Comparison of ENCODE assay signal across 13 cellular contexts in genomic region chr18:49020621-49021021, GRCh38.
DNase-seq lines count a peak whose midpoint lies in the region; ATAC-seq and TF ChIP-seq lines count a peak whose summit lies in the region.
"Had no signal": no experiment of that assay in that cellular context is flagged by ENCODE, and none has a peak within 500 bp of the region (broad histone marks: within the 10 kb centered on the region; RNA-seq: fewer than 3 reads in every experiment).

No MANE protein-coding gene starts in this region.

- H3K36me3 ChIP-seq in NT2/D1 (ENCODE audit: insufficient read depth, insufficient read length, low read length): no peaks in the 10 kb centered on the region

- peak overlapping the region; percentile 72 for H3K9ac ChIP-seq in NT2/D1 (ENCODE audit: insufficient read length, low read depth)

- ATAC-seq in HG03039 (IDR thresholded peaks at IDR 0.05; ENCODE audit: unreplicated experiment): no peak
- no peak for ATAC-seq in GM19467 (IDR thresholded peaks at IDR 0.05; ENCODE audit: unreplicated experiment)

- peaks cover 9% of the 10 kb centered on the region; the same call in 1 of the 2 replicates for H3K9me3 ChIP-seq in NT2/D1 (ENCODE audit: insufficient read depth, low read length)

- peak; percentile 34 for DNase-seq in EL
- no peak for DNase-seq in NT2/D1 (ENCODE audit: low read depth, low spot score)
- DNase-seq in epithelial cell of esophagus (ENCODE audit: low read depth): peak; percentile 58
- no peak for DNase-seq in activated CD4-positive, alpha-beta T cell treated with anti-CD3 and anti-CD28 coated beads for 1 hour
- DNase-seq: activated CD4-positive, alpha-beta T cell treated with anti-CD3 and anti-CD28 coated beads, Interleukin-2, amount 50 U/mL, for 1 hour; activated naive CD4-positive, alpha-beta T cell treated with anti-CD3 and anti-CD28 coated beads for 36 hours; central memory CD4-positive, alpha-beta T cell; COR-L47; NCI-H2107; SW 1271 had no signal

- H3K27ac ChIP-seq in skin epidermis: peak overlapping the region in 11 of 21 experiments; percentile 18 to 73 (median 57)

- H3K4me1 ChIP-seq in NT2/D1 (ENCODE audit: insufficient read depth, insufficient read length): peaks cover 41% of the 10 kb centered on the region

- H3K27me3 ChIP-seq in NT2/D1 (ENCODE audit: insufficient read depth, insufficient read length): no peaks in the 10 kb centered on the region

- no peak overlapping the region for H3K4me3 ChIP-seq in NT2/D1 (ENCODE audit: insufficient read length, low read depth)
- H3K4me3 ChIP-seq in epithelial cell of esophagus (ENCODE audit: low read length): no peak overlapping the region
- peak overlapping the region in 6 of 7 experiments; percentile 10 to 42 (median 14) for H3K4me3 ChIP-seq in skin epidermis

- TF ChIP-seq CTCF in epithelial cell of esophagus (IDR thresholded peaks at IDR 0.05; ENCODE audit: insufficient read depth, low read depth, low read length, missing control alignments): no peak

Comparison
In these comparisons a context has a peak if more than half of its experiments do, and no peak if none do; other contexts are left out.
1. DNase-seq: peak in EL (single experiment) and epithelial cell of esophagus (single experiment); none in NT2/D1 (single experiment) and activated CD4-positive, alpha-beta T cell treated with anti-CD3 and anti-CD28 coated beads for 1 hour (single experiment).
2. H3K4me3 ChIP-seq: peak in skin epidermis (6 of 7); none in NT2/D1 (single experiment) and epithelial cell of esophagus (single experiment).